Comparison of ENCODE assay signal across 8 cellular contexts in the genomic region with DNA sequence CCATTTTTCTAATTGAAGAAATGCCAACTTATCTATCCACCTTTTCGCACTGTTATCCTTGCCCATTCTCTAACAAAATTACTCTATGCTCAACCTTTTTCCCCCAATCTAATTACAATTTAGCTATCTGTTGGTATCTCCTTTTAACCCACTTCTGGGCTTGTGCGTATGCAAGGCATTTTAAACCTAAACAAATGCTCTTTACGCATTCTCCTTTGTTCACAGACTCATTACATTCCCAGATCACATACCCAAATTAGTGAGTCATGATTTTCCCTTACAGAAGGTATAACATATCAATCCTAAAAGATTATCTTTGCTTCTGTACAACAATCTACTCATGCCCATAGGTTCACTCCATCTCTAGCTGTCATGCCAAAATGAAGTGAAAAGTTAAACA.
"Had no signal": no experiment of that assay in that cellular context is flagged by ENCODE, and none has a peak within 500 bp of the region (broad histone marks: within the 10 kb centered on the region; RNA-seq: fewer than 3 reads in every experiment).

No MANE protein-coding gene starts in this region.

- H3K27ac ChIP-seq: GM23248, KMS-11 had no signal

- H2AFZ ChIP-seq: GM23248 had no signal

- H3K4me3 ChIP-seq: GM23248 had no signal

- H3K4me3 Mint-ChIP-seq: H9, IgD-negative memory B cell had no signal

- H3K9ac ChIP-seq: GM23248, KMS-11 had no signal

- H3K27ac Mint-ChIP-seq: H9, IgD-negative memory B cell had no signal

- FAIRE-seq: H54 had no signal

- DNase-seq: GM23248, GOT3, H9, HCEC 1CT, KBM-7 had no signal

- H3K27me3 Mint-ChIP-seq: IgD-negative memory B cell had no signal

- H3K36me3 Mint-ChIP-seq: IgD-negative memory B cell had no signal

- H3K4me1 Mint-ChIP-seq: IgD-negative memory B cell had no signal

- H3K4me2 ChIP-seq: KMS-11 had no signal
